23 cellular contexts compared by ENCODE assay signal in genomic region chr13:84500016-84500415, GRCh38.
"Had no signal": no experiment of that assay in that cellular context is flagged by ENCODE, and none has a peak within 500 bp of the region (broad histone marks: within the 10 kb centered on the region; RNA-seq: fewer than 3 reads in every experiment).

No MANE protein-coding gene starts in this region.

- ATAC-seq: activated CD8-positive, alpha-beta T cell treated with anti-CD3 and anti-CD28 coated beads, Interleukin-2, amount 10 ng/mL, durations not matched to agents 7 days and 5 days; left lung; stimulated activated naive CD8-positive, alpha-beta T cell treated with anti-CD3 and anti-CD28 coated beads, Interleukin-15, Interleukin-2, amounts not matched to agents 100 U/mL and 50 U/mL, for 24 hours; T-cell had no signal

- H3K4me3 Mint-ChIP-seq: activated CD8-positive, alpha-beta T cell treated with anti-CD3 and anti-CD28 coated beads, Interleukin-2, amount 10 ng/mL, durations not matched to agents 7 days and 5 days; activated T-cell treated with anti-CD3 and anti-CD28 coated beads, Interleukin-2, amount 50 U/mL, for 24 hours; central memory CD8-positive, alpha-beta T cell; nephron progenitor cell; T-cell had no signal

- H3K36me3 Mint-ChIP-seq: T-cell had no signal

- H3K36me3 ChIP-seq: left lung, tibial nerve, vagina had no signal

- H3K4me1 ChIP-seq: left lung, tibial nerve, vagina had no signal

- DNase-seq: activated CD4-positive, alpha-beta T cell treated with anti-CD3 and anti-CD28 coated beads for 48 hours; activated CD4-positive, CD25-positive, alpha-beta regulatory T cell; activated CD8-positive, alpha-beta T cell treated with anti-CD3 and anti-CD28 coated beads, Interleukin-2, amount 10 ng/mL, durations not matched to agents 7 days and 5 days; activated naive CD4-positive, alpha-beta T cell treated with Interleukin-2 at 50 U/mL for 16 hours; activated T-cell treated with anti-CD3 and anti-CD28 coated beads, Interleukin-2, amount 50 U/mL, for 24 hours; aorta; erythroblast; kidney; left lung; mammary epithelial cell; midbrain; nephron progenitor cell; nucleus accumbens; posterior cingulate gyrus; stimulated activated CD4-positive, alpha-beta T cell treated with anti-CD3 and anti-CD28 coated beads, Interleukin-12 subunit alpha, Interleukin-12 subunit beta, amount 100 ng/mL, for 4 hours; stimulated activated CD4-positive, alpha-beta T cell treated with anti-CD3 and anti-CD28 coated beads, Interleukin-1b, Interleukin-23, amount 100 ng/mL, for 48 hours; stimulated activated naive CD8-positive, alpha-beta T cell treated with anti-CD3 and anti-CD28 coated beads, Interleukin-15, Interleukin-2, amounts not matched to agents 100 U/mL and 50 U/mL, for 24 hours; T-cell had no signal

- H3K27me3 Mint-ChIP-seq: activated T-cell treated with anti-CD3 and anti-CD28 coated beads, Interleukin-2, amount 50 U/mL, for 24 hours; central memory CD8-positive, alpha-beta T cell; T-cell had no signal

- H3K27ac ChIP-seq: coronary artery, left lung, tibial nerve, vagina had no signal

- H3K4me3 ChIP-seq: coronary artery, left lung, tibial nerve, vagina had no signal

- H3K27ac Mint-ChIP-seq: activated CD8-positive, alpha-beta T cell treated with anti-CD3 and anti-CD28 coated beads, Interleukin-2, amount 10 ng/mL, durations not matched to agents 7 days and 5 days; activated T-cell treated with anti-CD3 and anti-CD28 coated beads, Interleukin-2, amount 50 U/mL, for 24 hours; activated T-helper 2 cell treated with anti-CD3 and anti-CD28 coated beads, Interferon-gamma antibody, Interleukin-2, Interleukin-4, amounts not matched to agents 10 μg/mL and 5 μg/mL and 100 μg/mL, durations not matched to agents 14 hours and 24 hours and 36 hours; nephron progenitor cell; T-cell had no signal

- H3K27me3 ChIP-seq: left lung, tibial nerve, vagina had no signal

- H3K9me3 Mint-ChIP-seq: central memory CD8-positive, alpha-beta T cell had no signal

- H3K9me3 ChIP-seq: vagina had no signal

- H3K4me1 Mint-ChIP-seq: central memory CD8-positive, alpha-beta T cell; T-cell had no signal
